8 cellular contexts compared by ENCODE assay signal in the genomic region with DNA sequence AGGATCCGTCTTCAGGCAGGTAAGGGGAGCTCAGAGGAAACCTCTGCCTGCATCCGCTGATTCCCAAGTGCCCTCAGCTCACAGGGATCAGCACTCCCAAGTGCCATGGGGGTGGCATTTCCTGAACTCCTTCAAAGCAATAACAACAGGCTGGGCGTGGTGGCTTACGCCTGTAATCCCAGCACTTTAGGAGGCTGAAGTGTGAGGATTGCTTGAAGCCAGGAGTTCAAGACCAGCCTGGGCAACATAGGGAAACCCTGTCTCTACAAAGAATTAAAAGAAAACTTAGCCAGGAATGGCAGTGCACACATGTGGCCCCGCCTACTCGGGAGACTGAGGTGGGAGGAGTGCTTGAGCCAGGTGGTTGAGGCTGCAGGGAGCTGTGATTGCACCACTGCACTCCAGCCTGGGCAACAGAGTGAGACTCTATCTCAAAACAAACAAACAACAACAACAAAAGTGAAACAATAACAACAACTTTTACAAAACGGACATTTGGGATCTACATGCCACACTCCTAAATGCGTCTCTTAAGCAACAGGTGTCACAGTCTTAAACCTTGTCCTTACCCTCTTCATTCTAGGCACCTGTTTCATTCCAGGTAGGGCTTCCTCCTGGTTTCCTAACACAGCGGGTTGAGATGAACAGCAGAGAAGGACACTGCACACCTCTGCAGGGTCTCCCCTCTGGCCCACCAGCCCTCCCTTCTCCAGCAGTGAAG.
DNase-seq lines count a peak whose midpoint lies in the region; ATAC-seq and TF ChIP-seq lines count a peak whose summit lies in the region.

No MANE protein-coding gene starts in this region.

- H3K27ac ChIP-seq in RWPE2 (ENCODE audit: poor library complexity, severe bottlenecking): peak overlapping the region; percentile 45
- H3K27ac ChIP-seq in stomach: peak overlapping the region; percentile 81 to 96 (median 93)

- H3K9me3 ChIP-seq in RWPE2 (ENCODE audit: severe bottlenecking) (no peaks in the 10 kb centered on the region), stomach (peaks cover 2 to 10% (median 6%) of the 10 kb centered on the region in 4 donors)

- peak; percentile 63 for ATAC-seq in RWPE2 (ENCODE audit: low read depth)

- H3K4me3 ChIP-seq in RWPE2 (ENCODE audit: severe bottlenecking) (peak overlapping the region; percentile 43), foreskin fibroblast (ENCODE audit: low read depth in 1 of 2, low read length in 2 of 2) (peak overlapping the region; percentile 68 to 78), stomach (peak overlapping the region; percentile 58 to 62 (median 60))

- 52 to 64% (median 53%) methylated on average over 9 of the region's 9 CpGs for WGBS in stomach, 5 donors

- no peak for TF ChIP-seq POLR2A in stomach (IDR thresholded peaks at IDR 0.05)

- no peak for TF ChIP-seq CTCF in RWPE2 (IDR thresholded peaks at IDR 0.05; ENCODE audit: poor library complexity, severe bottlenecking)
- no peak for TF ChIP-seq CTCF in foreskin fibroblast (IDR thresholded peaks at IDR 0.05; ENCODE audit: low read depth, low read length)
- no peak for TF ChIP-seq CTCF in stomach (IDR thresholded peaks at IDR 0.05)

- intact Hi-C loops in stomach (cut with DNase I; ENCODE audit: low total_unique reads): loop anchor here (5.0 to 10.0 kb wide), 2 partner anchors 76 to 413 kb away; partner anchors contain the start of gene PAXIP1

- no peak for TF ChIP-seq EP300 in stomach (IDR thresholded peaks at IDR 0.05)

- H3K36me3 ChIP-seq in RWPE2 (ENCODE audit: low read depth): no peaks in the 10 kb centered on the region
- H3K36me3 ChIP-seq in stomach: peaks cover 0 to under 1% (median 0%) of the 10 kb centered on the region in 4 donors

- H3K27me3 ChIP-seq in RWPE2 (ENCODE audit: insufficient read depth, poor library complexity, severe bottlenecking) (no peaks in the 10 kb centered on the region), stomach (no peaks in the 10 kb centered on the region)

- H3K4me1 ChIP-seq in RWPE2 (ENCODE audit: insufficient read depth, poor library complexity, severe bottlenecking) (no peaks in the 10 kb centered on the region), stomach (peaks cover 5 to 31% (median 19%) of the 10 kb centered on the region in 4 donors)

- DNase-seq in NCI-H2196 (lab: John Stamatoyannopoulos, UW; ENCODE audit: unreplicated experiment): peak; percentile 10
- DNase-seq in NCI-H2196 treated with DMSO at 0.1 percent for 48 hours (lab: John Stamatoyannopoulos, UW; ENCODE audit: unreplicated experiment): no peak
- no peak for DNase-seq in RWPE2 (ENCODE audit: low spot score)
- peak in 1 of 2 donors; percentile 20 for DNase-seq in foreskin fibroblast
- DNase-seq in stomach: no peak
- no peak for DNase-seq in EL
- DNase-seq in activated CD4-positive, CD25-positive, alpha-beta regulatory T cell treated with anti-CD3 and anti-CD28 coated beads, Interleukin-2, amount 50 U/mL, for 72 hours: no peak
- no peak for DNase-seq in iPS-NIHi11 (ENCODE audit: low spot score)
